1 cellular context compared by ENCODE assay signal in the genomic region with DNA sequence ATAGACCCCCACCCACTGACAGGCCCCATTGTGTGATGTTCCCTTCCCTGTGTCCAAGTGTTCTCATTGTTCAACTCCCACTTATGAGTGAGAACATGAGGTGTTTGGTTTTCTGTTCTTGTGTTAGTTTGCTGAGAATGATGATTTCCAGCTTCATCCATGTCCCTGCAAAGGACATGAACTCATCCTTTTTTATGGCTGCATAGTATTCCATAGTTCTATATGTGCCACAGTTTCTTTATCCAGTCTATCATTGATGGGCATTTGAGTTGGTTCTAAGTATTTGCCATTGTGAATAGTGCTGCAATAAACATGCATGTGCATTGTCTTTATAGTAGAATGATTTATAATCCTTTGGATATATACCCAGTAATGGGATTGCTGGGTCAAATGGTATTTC. TPM values are rescaled to one million over a fixed set of nuclear protein-coding genes. Genes with fewer than 3 reads are reported as not detected.
"Had no signal": no experiment of that assay in that cellular context is flagged by ENCODE, and none has a peak within 500 bp of the region (broad histone marks: within the 10 kb centered on the region; RNA-seq: fewer than 3 reads in every experiment).

No MANE protein-coding gene starts in this region.

RNA-seq across cellular contexts. Expression of gene DACT1, which starts 57.7 kb away (rescaled TPM):
- polyA plus RNA-seq: immature natural killer cell had no signal
